In genomic region chr9:76369583-76369982, GRCh38 we compare ENCODE assay signal across 10 cellular contexts. TPM values are rescaled to one million over a fixed set of nuclear protein-coding genes. Genes with fewer than 3 reads are reported as not detected.
DNase-seq lines count a peak whose midpoint lies in the region; ATAC-seq and TF ChIP-seq lines count a peak whose summit lies in the region.
"Had no signal": no experiment of that assay in that cellular context is flagged by ENCODE, and none has a peak within 500 bp of the region (broad histone marks: within the 10 kb centered on the region; RNA-seq: fewer than 3 reads in every experiment).

No MANE protein-coding gene starts in this region.

- no peaks in the 10 kb centered on the region for H3K27me3 ChIP-seq in BLaER1 treated with 17β-estradiol and CSF1 and Interleukin-3, amounts not matched to agents 10 nM and 100 nM

- no peak overlapping the region for H3K4me3 ChIP-seq in BLaER1 treated with 17β-estradiol and CSF1 and Interleukin-3, amounts not matched to agents 10 nM and 100 nM
- H3K4me3 ChIP-seq in epithelial cell of proximal tubule (ENCODE audit: low read depth, low read length) = no peak overlapping the region

- no peaks in the 10 kb centered on the region for H3K36me3 ChIP-seq in BLaER1 treated with 17β-estradiol and CSF1 and Interleukin-3, amounts not matched to agents 10 nM and 100 nM

- H3K9me3 ChIP-seq in BLaER1 treated with 17β-estradiol and CSF1 and Interleukin-3, amounts not matched to agents 10 nM and 100 nM (replicated peaks in 1 of 11) = no peaks in the 10 kb centered on the region

- peak; percentile 49 for ATAC-seq in HG02852 (IDR thresholded peaks at IDR 0.05; ENCODE audit: unreplicated experiment)
- ATAC-seq in HG02981 (IDR thresholded peaks at IDR 0.05; ENCODE audit: unreplicated experiment) = no peak
- ATAC-seq in activated CD4-positive, CD25-positive, alpha-beta regulatory T cell treated with anti-CD3 and anti-CD28 coated beads, Interleukin-2, amount 50 U/mL, for 24 hours = no peak

- no peaks in the 10 kb centered on the region for H4K20me1 ChIP-seq in BLaER1 treated with 17β-estradiol and CSF1 and Interleukin-3, amounts not matched to agents 10 nM and 100 nM

- peak overlapping the region in 3 of 11 experiments; percentile 1 to 21 (median 9); a peak in 3 of 22 replicates for H3K9ac ChIP-seq in BLaER1 treated with 17β-estradiol and CSF1 and Interleukin-3, amounts not matched to agents 10 nM and 100 nM

- H3K27ac ChIP-seq in BLaER1 treated with 17β-estradiol and CSF1 and Interleukin-3, amounts not matched to agents 10 nM and 100 nM = no peak overlapping the region; a peak in 1 of 22 replicates
- H3K27ac ChIP-seq: epithelial cell of prostate had no signal

- DNase-seq in NCI-H345 treated with DMSO at 0.1 percent for 48 hours (lab: John Stamatoyannopoulos, UW; ENCODE audit: unreplicated experiment) = peak; percentile 93
- peak; percentile 76 for DNase-seq in epithelial cell of proximal tubule (ENCODE audit: low read depth)
- DNase-seq in HuH-7.5 (ENCODE audit: low spot score) = no peak
- no peak for DNase-seq in activated gamma-delta T cell treated with Interleukin-2 at 50 U/mL for 16 hours
- DNase-seq: C1 segment of cervical spinal cord had no signal

- H3K4me1 ChIP-seq in BLaER1 treated with 17β-estradiol and CSF1 and Interleukin-3, amounts not matched to agents 10 nM and 100 nM = peaks cover 4 to 22% (median 11%) of the 10 kb centered on the region in 10 experiments; a peak in 17 of 20 replicates

- no peak for TF ChIP-seq CTCF in epithelial cell of proximal tubule (conservative IDR thresholded peaks at IDR 0.05; ENCODE audit: low read depth, low read length)

- H3K4me2 ChIP-seq in BLaER1 treated with 17β-estradiol and CSF1 and Interleukin-3, amounts not matched to agents 10 nM and 100 nM = peak overlapping the region in 8 of 11 experiments; percentile 34 to 69 (median 53); a peak in 14 of 22 replicates

RNA-seq across cellular contexts. Expression of gene RFK, which starts 24.6 kb away (rescaled TPM):
- total RNA-seq in epithelial cell of proximal tubule = 33.6 and 43.2 TPM in 2 replicates

Comparison
In these comparisons a context has a peak if more than half of its experiments do, and no peak if none do; other contexts are left out.
1. DNase-seq: peak in NCI-H345 treated with DMSO at 0.1 percent for 48 hours (single experiment) and epithelial cell of proximal tubule (single experiment); none in HuH-7.5 (single experiment) and activated gamma-delta T cell treated with Interleukin-2 at 50 U/mL for 16 hours (single experiment).